Comparison of ENCODE assay signal across 1 cellular context in genomic region chr7:150428671-150429451, GRCh38.
TF ChIP-seq lines count a peak whose summit lies in the region.

No MANE protein-coding gene starts in this region.

TF ChIP-seq in K562, 482 proteins besides CTCF, POLR2A, EP300 and RAD21 (continued from another document):
- TF ChIP-seq MBD1 (CRISPR knock-in tag; IDR thresholded peaks at IDR 0.05), result no peak
- no peak for TF ChIP-seq PBX2 (CRISPR knock-in tag; IDR thresholded peaks at IDR 0.05; ENCODE audit: low read depth)
- TF ChIP-seq PBX2 (tag; conservative IDR thresholded peaks at IDR 0.05; ENCODE audit: low read depth), result no peak
- TF ChIP-seq ZNF121 (CRISPR knock-in tag; conservative IDR thresholded peaks at IDR 0.05), result no peak
- no peak for TF ChIP-seq FOXJ3 (CRISPR knock-in tag; IDR thresholded peaks at IDR 0.05)
- TF ChIP-seq ZEB2 (IDR thresholded peaks at IDR 0.05), result no peak
- peak; percentile 6; the same call in 1 of the 2 replicates for TF ChIP-seq ZNF449 (CRISPR knock-in tag; IDR thresholded peaks at IDR 0.05)
- TF ChIP-seq ZNF75A (CRISPR knock-in tag; IDR thresholded peaks at IDR 0.05), result no peak
- no peak for TF ChIP-seq TCF7L2 (IDR thresholded peaks at IDR 0.05; ENCODE audit: low read depth, low read length)
- peak; percentile 25; the same call in 1 of the 2 replicates for TF ChIP-seq GABPA (tag; conservative IDR thresholded peaks at IDR 0.05; ENCODE audit: low read depth)
- TF ChIP-seq ETV5 (CRISPR knock-in tag; IDR thresholded peaks at IDR 0.05; ENCODE audit: low read depth), result no peak
- TF ChIP-seq ZNF347 (CRISPR knock-in tag; IDR thresholded peaks at IDR 0.05; ENCODE audit: low read depth), result no peak
- TF ChIP-seq HDAC3 (IDR thresholded peaks at IDR 0.05; ENCODE audit: borderline replicate concordance, partially characterized antibody), result no peak
- TF ChIP-seq NRF1 (conservative IDR thresholded peaks at IDR 0.05 in 1 of 2, IDR thresholded peaks at IDR 0.05 in 1 of 2), result peak in 1 of 2 experiments; percentile 22; a peak in 1 of 4 replicates
- TF ChIP-seq SMAD2 (IDR thresholded peaks at IDR 0.05; ENCODE audit: low read depth, low read length), result no peak
- TF ChIP-seq HDAC6 (IDR thresholded peaks at IDR 0.05; ENCODE audit: low read depth, low read length), result no peak
- TF ChIP-seq SPI1 (IDR thresholded peaks at IDR 0.05; ENCODE audit: borderline replicate concordance, low read depth, low read length), result 0 out of 2 replicates have a peak, but pooled peaks have one; percentile 23
